8 cellular contexts compared by ENCODE assay signal in the genomic region with DNA sequence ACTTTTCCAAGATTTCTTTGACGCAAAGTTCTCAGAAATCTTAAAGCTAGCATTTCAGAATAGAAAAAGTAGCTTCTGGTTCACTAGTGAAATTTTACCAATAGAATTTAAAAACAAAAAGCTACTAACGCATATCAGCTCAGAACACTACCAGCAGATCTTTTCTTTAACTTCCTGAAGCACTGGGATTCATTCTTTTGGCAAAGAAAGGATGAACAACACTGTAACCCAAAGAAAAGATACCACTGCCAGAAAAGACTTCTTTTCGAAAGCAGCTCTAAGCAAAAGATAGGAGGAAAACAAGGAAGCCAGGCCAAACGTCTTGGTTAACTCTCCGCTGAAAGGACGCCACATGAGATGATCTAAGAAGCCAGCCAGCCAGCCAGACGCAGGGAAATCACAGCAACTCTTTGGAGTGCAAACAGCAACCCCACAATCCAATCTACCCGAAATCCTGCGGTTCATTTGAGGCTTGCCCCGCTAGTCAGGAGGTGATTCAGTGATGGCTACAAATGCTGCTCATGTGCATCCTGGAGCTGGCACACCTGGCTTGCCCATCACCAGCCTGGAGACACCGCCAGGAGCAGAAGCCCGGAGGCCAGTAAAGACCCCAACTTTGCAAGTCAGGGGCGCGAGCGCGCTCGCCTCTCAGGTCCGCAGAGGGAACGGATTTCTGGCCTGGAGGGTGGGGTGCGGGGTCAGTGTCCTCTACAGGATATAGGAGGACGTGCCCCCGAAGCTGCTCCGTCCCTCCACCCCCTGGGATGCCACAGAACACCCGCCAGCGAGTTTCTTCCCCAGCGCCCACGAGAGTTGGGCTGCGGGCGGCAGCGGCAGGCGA. TPM values are rescaled to one million over a fixed set of nuclear protein-coding genes. Genes with fewer than 3 reads are reported as not detected.
A peak's percentile ranks its signal among the peaks of the same experiment; 100 is the strongest.
DNase-seq lines count a peak whose midpoint lies in the region; ATAC-seq and TF ChIP-seq lines count a peak whose summit lies in the region.

No MANE protein-coding gene starts in this region.

- H3K27me3 ChIP-seq in iPS-20b (ENCODE audit: insufficient read depth, low read length) (peaks cover 44% of the 10 kb centered on the region), sigmoid colon (no peaks in the 10 kb centered on the region)

- H3K9me3 ChIP-seq in iPS-20b (ENCODE audit: insufficient read depth, low read depth, low read length) (no peaks in the 10 kb centered on the region), sigmoid colon (no peaks in the 10 kb centered on the region)

- peak overlapping the region; percentile 68; the same call in 1 of the 2 replicates for H3K9ac ChIP-seq in iPS-20b (ENCODE audit: low read depth, low read length)

- H3K27ac ChIP-seq in caudate nucleus (ENCODE audit: low read depth, low read length) (peak overlapping the region; percentile 4), iPS-20b (ENCODE audit: low read length) (no peak overlapping the region), sigmoid colon (peak overlapping the region; percentile 76 to 84 (median 80))

- peak; percentile 90 for DNase-seq in Daoy (ENCODE audit: low read depth)
- peak; percentile 71 for DNase-seq in HPDE6-E6E7 (ENCODE audit: extremely low spot score)
- DNase-seq in RPMI7951 (ENCODE audit: low read depth) = peak; percentile 79
- DNase-seq in caudate nucleus (lab: John Stamatoyannopoulos, UW) = peak in 43 of 61 donors; percentile 41 to 97 (median 81)
- peak; percentile 96 for DNase-seq in sigmoid colon

- TF ChIP-seq EP300 in sigmoid colon (IDR thresholded peaks at IDR 0.05) = no peak

- H3K4me3 ChIP-seq in iPS-20b (ENCODE audit: low read length) (peak overlapping the region; percentile 78), sigmoid colon (peak overlapping the region; percentile 51 to 65 (median 55))

- H3K4me1 ChIP-seq in iPS-20b (ENCODE audit: insufficient read depth, low read length) (peaks cover 10% of the 10 kb centered on the region; the same call in 1 of the 2 replicates), sigmoid colon (peaks cover 0 to 24% (median 21%) of the 10 kb centered on the region in 4 donors)

- ATAC-seq in HG02610 (IDR thresholded peaks at IDR 0.05; ENCODE audit: unreplicated experiment) (no peak), GM21529 (IDR thresholded peaks at IDR 0.05; ENCODE audit: unreplicated experiment) (no peak)

- H3K36me3 ChIP-seq in iPS-20b (ENCODE audit: insufficient read depth, low read depth, low read length) = peaks cover 9% of the 10 kb centered on the region
- H3K36me3 ChIP-seq in sigmoid colon = peaks cover 10 to 11% (median 10%) of the 10 kb centered on the region in 4 donors

- intact Hi-C loops in sigmoid colon (cut with DNase I) = loop anchor here (2.0 to 10.0 kb wide), 4 partner anchors 32 to 442 kb away; a partner anchor contains a TSS

- no peak for TF ChIP-seq POLR2A in sigmoid colon (IDR thresholded peaks at IDR 0.05)

- WGBS in sigmoid colon, 2 donors = 4 to 6% methylated on average over 31 of the region's 31 CpGs

- TF ChIP-seq CTCF in sigmoid colon (IDR thresholded peaks at IDR 0.05) = no peak

RNA-seq across cellular contexts. Expression of a gene that starts 0.8 kb away (rescaled TPM):
- 41.5 and 42.2 TPM in 2 replicates for total RNA-seq in Daoy (2014; rRNA removed; shearing (Covaris generic))
- 13.4 and 18.9 TPM in 2 replicates for total RNA-seq in RPMI7951 (2014; rRNA removed; shearing (Covaris generic))
- 10 to 100 TPM; 30.3 to 80.9 (median 37.2) TPM for total RNA-seq in sigmoid colon
- polyA plus RNA-seq in sigmoid colon = 10 to 100 TPM; 12.1 to 42.8 (median 21.0) TPM

RNA-seq across cellular contexts. Expression of a gene that starts 54.2 kb away (rescaled TPM):
- total RNA-seq in Daoy (2014; rRNA removed; shearing (Covaris generic)) = 306 and 832 TPM in 2 replicates
- under 0.01 TPM in 1 of 2 replicates, not detected in the other for total RNA-seq in RPMI7951 (2014; rRNA removed; shearing (Covaris generic))
- under 1 TPM; under 0.01 TPM for total RNA-seq in sigmoid colon
- not detected for polyA plus RNA-seq in sigmoid colon

Comparison
In these comparisons a context has a peak if more than half of its experiments do, and no peak if none do; other contexts are left out.
1. RNA of a gene that starts 54.2 kb away (total RNA-seq): 306 to 832 TPM in Daoy; under 0.01 TPM in RPMI7951 and under 0.01 TPM in sigmoid colon; every median in the first group is over 100 times any median in the second.
2. Peak in every context shown above with its lines, with median percentiles within 50 percentile points of each other: DNase-seq.